In the genomic region with DNA sequence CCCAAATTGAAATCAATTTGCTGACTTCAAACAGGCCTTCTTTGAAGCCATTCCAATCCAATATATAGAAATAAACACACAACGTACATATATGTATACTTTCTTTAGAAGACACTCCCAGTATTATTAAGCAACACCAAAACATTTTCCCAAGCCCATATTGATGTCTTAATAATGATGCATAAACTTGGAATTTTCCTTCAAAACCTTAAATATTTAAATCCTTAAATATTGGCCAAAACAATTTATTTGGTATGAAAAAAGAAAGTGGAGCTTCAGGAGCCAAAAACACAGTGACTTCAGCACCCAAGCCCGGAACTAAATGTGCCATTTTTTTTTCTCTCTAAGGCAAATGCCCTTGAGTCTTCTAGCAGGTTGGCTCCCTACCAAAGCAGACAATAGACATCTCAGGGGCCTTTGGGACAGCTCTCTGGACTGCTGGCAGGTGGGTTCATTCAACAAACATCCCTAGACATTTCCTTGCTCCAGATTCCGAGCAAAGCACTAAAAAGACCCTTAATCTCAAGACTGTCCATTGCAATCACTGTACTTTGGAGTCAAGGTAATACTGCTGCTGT, we compare ENCODE assay signal across 3 cellular contexts.
A peak's percentile ranks its signal among the peaks of the same experiment; 100 is the strongest.
TF ChIP-seq lines count a peak whose summit lies in the region.

No MANE protein-coding gene starts in this region.

TF ChIP-seq in SK-N-SH, 30 proteins besides CTCF, POLR2A, EP300 and RAD21:
- TF ChIP-seq RCOR1 (IDR thresholded peaks at IDR 0.05; ENCODE audit: low read length), result no peak
- no peak for TF ChIP-seq NRF1 (IDR thresholded peaks at IDR 0.05; ENCODE audit: low read depth, low read length)
- no peak for TF ChIP-seq SMC3 (IDR thresholded peaks at IDR 0.05; ENCODE audit: low read depth, low read length)
- no peak for TF ChIP-seq GATA2 (CRISPR knock-in tag; IDR thresholded peaks at IDR 0.05)

TF ChIP-seq in SK-N-SH treated with all-trans-retinoic acid at 6 μM for 48 hours, 23 proteins besides CTCF, POLR2A, EP300 and RAD21:
- TF ChIP-seq ZNF8 (CRISPR knock-in tag; IDR thresholded peaks at IDR 0.05) (no peak), ESRRG (CRISPR knock-in tag; IDR thresholded peaks at IDR 0.05) (no peak)
- TF ChIP-seq, protein P1, sequence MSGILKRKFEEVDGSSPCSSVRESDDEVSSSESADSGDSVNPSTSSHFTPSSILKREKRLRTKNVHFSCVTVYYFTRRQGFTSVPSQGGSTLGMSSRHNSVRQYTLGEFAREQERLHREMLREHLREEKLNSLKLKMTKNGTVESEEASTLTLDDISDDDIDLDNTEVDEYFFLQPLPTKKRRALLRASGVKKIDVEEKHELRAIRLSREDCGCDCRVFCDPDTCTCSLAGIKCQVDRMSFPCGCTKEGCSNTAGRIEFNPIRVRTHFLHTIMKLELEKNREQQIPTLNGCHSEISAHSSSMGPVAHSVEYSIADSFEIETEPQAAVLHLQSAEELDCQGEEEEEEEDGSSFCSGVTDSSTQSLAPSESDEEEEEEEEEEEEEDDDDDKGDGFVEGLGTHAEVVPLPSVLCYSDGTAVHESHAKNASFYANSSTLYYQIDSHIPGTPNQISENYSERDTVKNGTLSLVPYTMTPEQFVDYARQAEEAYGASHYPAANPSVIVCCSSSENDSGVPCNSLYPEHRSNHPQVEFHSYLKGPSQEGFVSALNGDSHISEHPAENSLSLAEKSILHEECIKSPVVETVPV (CRISPR knock-in tag; IDR thresholded peaks at IDR 0.05), result no peak

TF ChIP-seq in IMR-90, 13 proteins besides CTCF, POLR2A, EP300 and RAD21:
- TF ChIP-seq MAZ (IDR thresholded peaks at IDR 0.05; ENCODE audit: borderline replicate concordance, low read depth, low read length) (no peak), NFE2L2 (IDR thresholded peaks at IDR 0.05; ENCODE audit: low read depth, low read length) (no peak), RFX5 (IDR thresholded peaks at IDR 0.05; ENCODE audit: low read depth, low read length) (no peak), CEBPB (IDR thresholded peaks at IDR 0.05; ENCODE audit: low read depth, low read length) (peak; percentile 72)
- TF ChIP-seq, protein P2, sequence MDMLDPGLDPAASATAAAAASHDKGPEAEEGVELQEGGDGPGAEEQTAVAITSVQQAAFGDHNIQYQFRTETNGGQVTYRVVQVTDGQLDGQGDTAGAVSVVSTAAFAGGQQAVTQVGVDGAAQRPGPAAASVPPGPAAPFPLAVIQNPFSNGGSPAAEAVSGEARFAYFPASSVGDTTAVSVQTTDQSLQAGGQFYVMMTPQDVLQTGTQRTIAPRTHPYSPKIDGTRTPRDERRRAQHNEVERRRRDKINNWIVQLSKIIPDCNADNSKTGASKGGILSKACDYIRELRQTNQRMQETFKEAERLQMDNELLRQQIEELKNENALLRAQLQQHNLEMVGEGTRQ (IDR thresholded peaks at IDR 0.05; ENCODE audit: low read depth, low read length), result no peak
